ENCODE assay signal across 26 cellular contexts in the genomic region with DNA sequence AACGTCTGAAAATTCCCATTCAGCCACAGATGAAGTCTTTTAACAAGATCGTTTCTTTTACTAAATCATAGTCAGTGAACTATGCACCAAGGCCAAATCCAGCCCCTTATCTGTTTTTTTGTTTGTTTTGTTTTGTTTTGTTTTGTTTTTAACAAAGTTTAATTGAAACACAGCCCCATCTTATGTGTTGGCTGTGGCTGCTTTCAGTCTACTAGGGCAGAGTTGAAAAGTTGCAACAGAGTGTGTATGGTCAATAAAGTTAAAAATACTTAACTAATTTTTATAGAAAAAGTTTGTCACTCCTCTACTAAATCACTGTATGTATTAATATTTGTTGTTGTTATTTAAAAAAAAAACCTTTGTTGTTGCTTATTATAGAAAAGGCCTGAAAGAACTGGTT.
"Had no signal": no experiment of that assay in that cellular context is flagged by ENCODE, and none has a peak within 500 bp of the region (broad histone marks: within the 10 kb centered on the region; RNA-seq: fewer than 3 reads in every experiment).

No MANE protein-coding gene starts in this region.

- H3K4me2 ChIP-seq: hepatocyte, smooth muscle cell had no signal

- H3K79me2 ChIP-seq: hepatocyte had no signal

- ATAC-seq: gastrocnemius medialis; left cardiac atrium; natural killer cell; stimulated activated naive B cell treated with anti-CD40 and anti-IgM and Interleukin-4, amounts not matched to agents 10 μg/mL and 1 μg/mL and 100 μg/mL, for 72 hours; T-helper 17 cell had no signal

- H3K4me3 ChIP-seq: gastrocnemius medialis, hepatocyte, sigmoid colon, smooth muscle cell, stomach, thyroid gland, upper lobe of left lung had no signal

- H3K27me3 ChIP-seq: gastrocnemius medialis, hepatocyte, neutrophil, sigmoid colon, stomach, thyroid gland, upper lobe of left lung had no signal

- DNase-seq: activated CD4-positive, alpha-beta memory T cell treated with anti-CD3 and anti-CD28 coated beads, Interleukin-2, amount 10 ng/mL, durations not matched to agents 7 days and 5 days; activated CD4-positive, alpha-beta T cell treated with anti-CD3 and anti-CD28 coated beads for 1 hour; activated CD4-positive, alpha-beta T cell treated with anti-CD3 and anti-CD28 coated beads, Interleukin-2, amount 10 ng/mL, durations not matched to agents 7 days and 5 days; activated CD8-positive, alpha-beta memory T cell treated with anti-CD3 and anti-CD28 coated beads, Interleukin-2, amount 50 U/mL, for 48 hours; activated gamma-delta T cell; activated naive CD4-positive, alpha-beta T cell treated with anti-CD3 and anti-CD28 coated beads, Interleukin-2, amount 10 ng/mL, durations not matched to agents 7 days and 5 days; activated naive CD8-positive, alpha-beta T cell treated with anti-CD3 and anti-CD28 coated beads, Interleukin-2, amount 10 ng/mL, durations not matched to agents 7 days and 5 days; activated T-cell treated with anti-CD3 and anti-CD28 coated beads, Interleukin-2, amount 50 U/mL, for 24 hours; amniotic stem cell; gastrocnemius medialis; islet precursor cell; left cardiac atrium; natural killer cell; sigmoid colon; stimulated activated CD4-positive, alpha-beta T cell treated with anti-CD3 and anti-CD28 coated beads, Interleukin-15, amount 100 ng/mL, for 24 hours; stimulated activated CD4-positive, alpha-beta T cell treated with anti-CD3 and anti-CD28 coated beads, Interleukin-2, amount 100 ng/mL, for 24 hours; stimulated activated naive B cell treated with anti-CD40 and anti-IgM and Interleukin-4, amounts not matched to agents 10 μg/mL and 1 μg/mL and 100 μg/mL, for 72 hours; stomach; T-helper 17 cell; T1000; thyroid gland; upper lobe of left lung had no signal

- H3K27ac ChIP-seq: gastrocnemius medialis, hepatocyte, neutrophil, sigmoid colon, stomach, thyroid gland, upper lobe of left lung had no signal

- FAIRE-seq: bronchial epithelial cell had no signal

- H3K36me3 ChIP-seq: gastrocnemius medialis, neutrophil, sigmoid colon, stomach, thyroid gland, upper lobe of left lung had no signal

- H2AFZ ChIP-seq: hepatocyte had no signal

- H3K9me3 ChIP-seq: gastrocnemius medialis, neutrophil, sigmoid colon, stomach, thyroid gland, upper lobe of left lung had no signal

- H3K4me1 ChIP-seq: gastrocnemius medialis, sigmoid colon, stomach, thyroid gland, upper lobe of left lung had no signal
